26 cellular contexts compared by ENCODE assay signal in genomic region chr2:208426414-208426813, GRCh38. TPM values are rescaled to one million over a fixed set of nuclear protein-coding genes. Genes with fewer than 3 reads are reported as not detected.
"Had no signal": no experiment of that assay in that cellular context is flagged by ENCODE, and none has a peak within 500 bp of the region (broad histone marks: within the 10 kb centered on the region; RNA-seq: fewer than 3 reads in every experiment).

No MANE protein-coding gene starts in this region.

- H3K36me3 Mint-ChIP-seq: activated naive CD8-positive, alpha-beta T cell treated with anti-CD3 and anti-CD28 coated beads, Interleukin-2, amount 10 ng/mL, durations not matched to agents 7 days and 5 days; IgD-negative memory B cell had no signal

- H3K27ac Mint-ChIP-seq: activated CD4-positive, alpha-beta memory T cell treated with anti-CD3 and anti-CD28 coated beads, Interleukin-2, amount 10 ng/mL, durations not matched to agents 7 days and 5 days; activated CD4-positive, alpha-beta T cell treated with anti-CD3 and anti-CD28 coated beads for 36 hours; activated naive CD8-positive, alpha-beta T cell treated with anti-CD3 and anti-CD28 coated beads, Interleukin-2, amount 10 ng/mL, durations not matched to agents 7 days and 5 days; IgD-negative memory B cell; T-helper 1 cell treated with Interleukin-12 subunit alpha and Interleukin-12 subunit beta and Interleukin-4 antibody, amounts not matched to agents 30 μg/mL and 1 μg/mL, for 36 hours had no signal

- DNase-seq: activated CD4-positive, alpha-beta memory T cell treated with anti-CD3 and anti-CD28 coated beads, Interleukin-2, amount 10 ng/mL, durations not matched to agents 7 days and 5 days; activated CD4-positive, alpha-beta T cell treated with anti-CD3 and anti-CD28 coated beads for 36 hours; activated CD4-positive, alpha-beta T cell treated with anti-CD3 and anti-CD28 coated beads, Interleukin-2, amount 50 U/mL, for 1 hour; activated naive CD4-positive, alpha-beta T cell treated with anti-CD3 and anti-CD28 coated beads, Interleukin-2, amount 50 U/mL, for 16 hours; activated naive CD8-positive, alpha-beta T cell treated with anti-CD3 and anti-CD28 coated beads, Interleukin-2, amount 10 ng/mL, durations not matched to agents 7 days and 5 days; activated T-cell treated with anti-CD3 and anti-CD28 coated beads for 4 hours; aorta; caudate nucleus; KG1; NCI-H1092 treated with DMSO at 0.1 percent for 48 hours; NCI-H1417 treated with DMSO at 0.1 percent for 48 hours; NCI-H1694; NCI-H2029; NCI-H2107; NCI-H2171 treated with DMSO at 0.1 percent for 48 hours; NCI-H345; NCI-H510A treated with DMSO at 0.1 percent for 48 hours; NCI-H748 treated with DMSO at 0.1 percent for 48 hours; Peyer's patch; Right ventricle myocardium superior had no signal

- H3K4me1 Mint-ChIP-seq: activated CD4-positive, alpha-beta memory T cell treated with anti-CD3 and anti-CD28 coated beads, Interleukin-2, amount 10 ng/mL, durations not matched to agents 7 days and 5 days; activated CD4-positive, alpha-beta T cell treated with anti-CD3 and anti-CD28 coated beads for 36 hours; activated naive CD8-positive, alpha-beta T cell treated with anti-CD3 and anti-CD28 coated beads, Interleukin-2, amount 10 ng/mL, durations not matched to agents 7 days and 5 days; IgD-negative memory B cell had no signal

- H3K9me3 Mint-ChIP-seq: activated CD4-positive, alpha-beta memory T cell treated with anti-CD3 and anti-CD28 coated beads, Interleukin-2, amount 10 ng/mL, durations not matched to agents 7 days and 5 days; activated naive CD8-positive, alpha-beta T cell treated with anti-CD3 and anti-CD28 coated beads, Interleukin-2, amount 10 ng/mL, durations not matched to agents 7 days and 5 days; T-helper 1 cell treated with Interleukin-12 subunit alpha and Interleukin-12 subunit beta and Interleukin-4 antibody, amounts not matched to agents 30 μg/mL and 1 μg/mL, for 36 hours had no signal

- H3K4me3 Mint-ChIP-seq: activated CD4-positive, alpha-beta memory T cell treated with anti-CD3 and anti-CD28 coated beads, Interleukin-2, amount 10 ng/mL, durations not matched to agents 7 days and 5 days; activated CD4-positive, alpha-beta T cell treated with anti-CD3 and anti-CD28 coated beads for 36 hours; activated naive CD8-positive, alpha-beta T cell treated with anti-CD3 and anti-CD28 coated beads, Interleukin-2, amount 10 ng/mL, durations not matched to agents 7 days and 5 days; IgD-negative memory B cell; T-helper 1 cell treated with Interleukin-12 subunit alpha and Interleukin-12 subunit beta and Interleukin-4 antibody, amounts not matched to agents 30 μg/mL and 1 μg/mL, for 36 hours had no signal

- ATAC-seq: activated CD4-positive, alpha-beta T cell treated with anti-CD3 and anti-CD28 coated beads for 36 hours had no signal

- H3K4me3 ChIP-seq: breast epithelium, Peyer's patch, SJSA1 had no signal

RNA-seq across cellular contexts. Expression of gene PTH2R, which starts 19.8 kb away (rescaled TPM):
- total RNA-seq: cerebellum, MCF 10A, Peyer's patch, Right ventricle myocardium superior, SJSA1 had no signal
- polyA plus RNA-seq: aorta had no signal
